25 cellular contexts compared by ENCODE assay signal in genomic region chr4:6764976-6765620, GRCh38. TPM values are rescaled to one million over a fixed set of nuclear protein-coding genes. Genes with fewer than 3 reads are reported as not detected.
DNase-seq lines count a peak whose midpoint lies in the region; ATAC-seq and TF ChIP-seq lines count a peak whose summit lies in the region.
"Had no signal": no experiment of that assay in that cellular context is flagged by ENCODE, and none has a peak within 500 bp of the region (broad histone marks: within the 10 kb centered on the region; RNA-seq: fewer than 3 reads in every experiment).

No MANE protein-coding gene starts in this region.

- H3K79me2 ChIP-seq in KMS-11 (ENCODE audit: insufficient read depth, low read depth) (no peaks in the 10 kb centered on the region), Karpas-422 (ENCODE audit: low read length) (no peaks in the 10 kb centered on the region), osteoblast (ENCODE audit: insufficient read depth, low read length) (no peaks in the 10 kb centered on the region)

- H3K9me3 ChIP-seq in Karpas-422 (ENCODE audit: low read length) (no peaks in the 10 kb centered on the region), lower lobe of right lung (no peaks in the 10 kb centered on the region), osteoblast (ENCODE audit: low read depth, low read length) (no peaks in the 10 kb centered on the region), heart left ventricle (no peaks in the 10 kb centered on the region)
- no peaks in the 10 kb centered on the region for H3K9me3 ChIP-seq in CD4-positive, alpha-beta T cell (ENCODE audit: control insufficient read depth, low read length)
- H3K9me3 ChIP-seq: BE2C, BLaER1, Caco-2 had no signal

- H3K36me3 ChIP-seq in KMS-11 (ENCODE audit: insufficient read depth): no peaks in the 10 kb centered on the region
- no peaks in the 10 kb centered on the region for H3K36me3 ChIP-seq in Karpas-422 (ENCODE audit: insufficient read depth, low read length)
- H3K36me3 ChIP-seq in lower lobe of right lung: no peaks in the 10 kb centered on the region
- H3K36me3 ChIP-seq in osteoblast (ENCODE audit: insufficient read depth, low read length): no peaks in the 10 kb centered on the region
- no peaks in the 10 kb centered on the region for H3K36me3 ChIP-seq in heart left ventricle
- H3K36me3 ChIP-seq: BE2C, BLaER1 had no signal

- H3K4me1 Mint-ChIP-seq in CD4-positive, alpha-beta T cell (ENCODE audit: low read depth): peaks cover 11% of the 10 kb centered on the region

- no peak for TF ChIP-seq POLR2A in heart left ventricle (IDR thresholded peaks at IDR 0.05)

- DNase-seq in Karpas-422: peak; percentile 20
- DNase-seq in lower lobe of right lung: peak; percentile 9
- DNase-seq in osteoblast (ENCODE audit: insufficient read length, low spot score, missing footprints): peak; percentile 71
- no peak for DNase-seq in NCI-H524 (lab: John Stamatoyannopoulos, UW)
- DNase-seq in activated CD4-positive, alpha-beta T cell treated with anti-CD3 and anti-CD28 coated beads, Interleukin-2, amount 50 U/mL, for 4 hours: no peak
- no peak for DNase-seq in heart left ventricle
- no peak for DNase-seq in CD4-positive, alpha-beta T cell
- DNase-seq: 8988T; ACHN; BE2C; C1 segment of cervical spinal cord; Caco-2; Calu3; CD4-positive, CD25-positive, alpha-beta regulatory T cell; CD8-positive, alpha-beta T cell; DMS153; DMS53; DMS79; DND-41; EL; GDM1 had no signal

- H3K36me3 Mint-ChIP-seq in CD4-positive, alpha-beta T cell (ENCODE audit: low read depth): no peaks in the 10 kb centered on the region
- H3K36me3 Mint-ChIP-seq: CD14-positive monocyte; CD4-positive, CD25-positive, alpha-beta regulatory T cell; CD8-positive, alpha-beta T cell had no signal

- H3K9me3 Mint-ChIP-seq in CD4-positive, alpha-beta T cell: no peaks in the 10 kb centered on the region
- H3K9me3 Mint-ChIP-seq: CD14-positive monocyte; CD4-positive, CD25-positive, alpha-beta regulatory T cell; CD8-positive, alpha-beta T cell had no signal

- CTCF ChIA-PET in CD4-positive, alpha-beta T cell (lab: Charles Lee): interaction anchor here (0.5 kb wide), 1 partner anchor 125 kb away, joined by 3 read pairs; no protein-coding TSS in a partner anchor

- POLR2A ChIA-PET in CD4-positive, alpha-beta T cell (lab: Charles Lee): no interaction called here

- peaks cover 61% of the 10 kb centered on the region for H3K4me1 ChIP-seq in KMS-11 (ENCODE audit: low read depth, poor library complexity, severe bottlenecking)
- H3K4me1 ChIP-seq in Karpas-422 (ENCODE audit: low read length): no peaks in the 10 kb centered on the region
- H3K4me1 ChIP-seq in lower lobe of right lung: no peaks in the 10 kb centered on the region
- peaks cover 8% of the 10 kb centered on the region for H3K4me1 ChIP-seq in osteoblast (ENCODE audit: insufficient read depth, low read length)
- peaks cover 0 to 25% (median 15%) of the 10 kb centered on the region in 12 donors for H3K4me1 ChIP-seq in heart left ventricle
- H3K4me1 ChIP-seq: BE2C, Caco-2 had no signal

- 74 to 79% (median 76%) methylated on average over 11 of the region's 11 CpGs for WGBS in heart left ventricle, 4 donors

- no peak overlapping the region for H3K4me3 Mint-ChIP-seq in CD4-positive, alpha-beta T cell
- H3K4me3 Mint-ChIP-seq: CD14-positive monocyte; CD8-positive, alpha-beta T cell had no signal

- no peak overlapping the region for H3K27ac Mint-ChIP-seq in CD4-positive, alpha-beta T cell
- H3K27ac Mint-ChIP-seq: CD8-positive, alpha-beta T cell had no signal

- H3K4me2 ChIP-seq in KMS-11: peak overlapping the region; percentile 47
- no peak overlapping the region for H3K4me2 ChIP-seq in Karpas-422 (ENCODE audit: low read depth, low read length, poor library complexity, severe bottlenecking)
- H3K4me2 ChIP-seq in osteoblast (ENCODE audit: insufficient read depth, low read length): no peak overlapping the region
- H3K4me2 ChIP-seq: BLaER1 had no signal

- H3K27ac ChIP-seq in KMS-11 (peak overlapping the region; percentile 98), Karpas-422 (ENCODE audit: low read length) (no peak overlapping the region), lower lobe of right lung (no peak overlapping the region), osteoblast (ENCODE audit: low read depth, low read length) (no peak overlapping the region), heart left ventricle (no peak overlapping the region)
- H3K27ac ChIP-seq in CD4-positive, alpha-beta T cell (ENCODE audit: low read depth, low read length): no peak overlapping the region
- H3K27ac ChIP-seq: BLaER1 had no signal

- H3K9ac ChIP-seq in KMS-11 (no peak overlapping the region), Karpas-422 (ENCODE audit: low read length) (no peak overlapping the region)
- H3K9ac ChIP-seq: BLaER1 had no signal

- H3K27me3 ChIP-seq in KMS-11 (ENCODE audit: insufficient read depth, low read depth) (no peaks in the 10 kb centered on the region), Karpas-422 (ENCODE audit: low read length) (no peaks in the 10 kb centered on the region), lower lobe of right lung (ENCODE audit: low read depth) (no peaks in the 10 kb centered on the region), osteoblast (ENCODE audit: insufficient read depth, low read length) (peaks cover 19% of the 10 kb centered on the region), heart left ventricle (no peaks in the 10 kb centered on the region)
- H3K27me3 ChIP-seq in CD4-positive, alpha-beta T cell (ENCODE audit: control insufficient read depth, insufficient read depth, low read length): no peaks in the 10 kb centered on the region
- H3K27me3 ChIP-seq: BE2C, BLaER1 had no signal

- H3K27me3 Mint-ChIP-seq in CD4-positive, alpha-beta T cell: no peaks in the 10 kb centered on the region
- H3K27me3 Mint-ChIP-seq: CD4-positive, CD25-positive, alpha-beta regulatory T cell had no signal

- no peak for ATAC-seq in lower lobe of right lung
- ATAC-seq in heart left ventricle: no peak
- ATAC-seq in CD4-positive, alpha-beta T cell (ENCODE audit: poor library complexity): no peak
- ATAC-seq: CD8-positive, alpha-beta T cell; GM12878 had no signal

- no peaks in the 10 kb centered on the region for H3K9me2 ChIP-seq in Karpas-422 (replicated peaks; ENCODE audit: insufficient read depth, low read length)

- H4K20me1 ChIP-seq in KMS-11 (ENCODE audit: insufficient read depth): no peaks in the 10 kb centered on the region
- H4K20me1 ChIP-seq in Karpas-422 (ENCODE audit: insufficient read depth, low read depth, low read length): no peaks in the 10 kb centered on the region
- no peaks in the 10 kb centered on the region for H4K20me1 ChIP-seq in osteoblast (ENCODE audit: insufficient read depth, low read length)
- H4K20me1 ChIP-seq: BLaER1 had no signal

- H2AFZ ChIP-seq in KMS-11 (ENCODE audit: low read depth) (no peak overlapping the region), Karpas-422 (ENCODE audit: low read length) (no peak overlapping the region), osteoblast (ENCODE audit: low read length) (no peak overlapping the region)

- TF ChIP-seq CTCF in KMS-11 (conservative IDR thresholded peaks at IDR 0.05; ENCODE audit: low read depth, low read length) (no peak), lower lobe of right lung (IDR thresholded peaks at IDR 0.05) (no peak), osteoblast (IDR thresholded peaks at IDR 0.05; ENCODE audit: extremely low read depth, low read depth, low read length) (no peak), heart left ventricle (IDR thresholded peaks at IDR 0.05) (no peak)
- TF ChIP-seq CTCF in CD4-positive, alpha-beta T cell (IDR thresholded peaks at IDR 0.05): no peak

- intact Hi-C loops in lower lobe of right lung (cut with DNase I): no loop called here
- intact Hi-C loops in heart left ventricle (cut with DNase I): loop anchor here in 2 of 10 donors (5.0 kb wide), 1 partner anchor 38 kb away; no protein-coding TSS in a partner anchor
- intact Hi-C loops in CD4-positive, alpha-beta T cell (cut with DNase I, micrococcal nuclease): no loop called here

- H3K4me3 ChIP-seq in KMS-11 (IDR thresholded peaks at IDR 0.05; ENCODE audit: insufficient read depth, low read depth, low read length) (no peak overlapping the region), Karpas-422 (ENCODE audit: low read length) (no peak overlapping the region), lower lobe of right lung (no peak overlapping the region), osteoblast (ENCODE audit: insufficient read depth, low read length) (no peak overlapping the region), heart left ventricle (no peak overlapping the region)
- H3K4me3 ChIP-seq: BLaER1, GM12878 had no signal

RNA-seq across cellular contexts. Expression of gene KIAA0232, which starts 17.4 kb away (rescaled TPM):
- total RNA-seq in Karpas-422 (2014; rRNA removed; shearing (Covaris generic); ENCODE audit: low replicate concordance): 10.9 and 11.8 TPM in 2 replicates
- total RNA-seq in lower lobe of right lung (28.1 TPM), osteoblast (23.9 and 25.0 TPM in 2 replicates), heart left ventricle (10 to 100 TPM; 57.3 to 78.4 (median 74.3) TPM)
- 10 to 100 TPM; 20.0 to 32.7 TPM for polyA plus RNA-seq in heart left ventricle
- 10 to 100 TPM; 15.3 to 17.8 TPM for total RNA-seq in CD4-positive, alpha-beta T cell

RNA-seq across cellular contexts. Expression of gene BLOC1S4, which starts 49.1 kb away (rescaled TPM):
- 13.9 and 29.1 TPM in 2 replicates for total RNA-seq in Karpas-422 (2014; rRNA removed; shearing (Covaris generic); ENCODE audit: low replicate concordance)
- total RNA-seq in lower lobe of right lung: 9.0 TPM
- total RNA-seq in osteoblast: 10.0 and 10.9 TPM in 2 replicates
- 10 to 100 TPM in 1 of 9 donors, 1 to 10 TPM in 8; 5.8 to 14.1 (median 7.8) TPM for total RNA-seq in heart left ventricle
- polyA plus RNA-seq in heart left ventricle: 1 to 10 TPM; 4.4 to 6.3 TPM
- 10 to 100 TPM; 24.6 to 27.6 TPM for total RNA-seq in CD4-positive, alpha-beta T cell

RNA-seq across cellular contexts. Expression of gene MRFAP1L1, which starts 55.4 kb away (rescaled TPM):
- 41.9 and 62.3 TPM in 2 replicates for total RNA-seq in Karpas-422 (2014; rRNA removed; shearing (Covaris generic); ENCODE audit: low replicate concordance)
- total RNA-seq in lower lobe of right lung: 48.8 TPM
- 38.0 and 39.2 TPM in 2 replicates for total RNA-seq in osteoblast
- 10 to 100 TPM; 38.2 to 50.7 (median 41.3) TPM for total RNA-seq in heart left ventricle
- 10 to 100 TPM; 69.9 to 77.2 TPM for polyA plus RNA-seq in heart left ventricle
- total RNA-seq in CD4-positive, alpha-beta T cell: 10 to 100 TPM; 26.6 to 27.0 TPM

Comparison
In these comparisons a context has a peak if more than half of its experiments do, and no peak if none do; other contexts are left out.
1. DNase-seq: peak in Karpas-422 (single experiment), lower lobe of right lung (single experiment) and osteoblast (single experiment); none in NCI-H524 (0 of 2), activated CD4-positive, alpha-beta T cell treated with anti-CD3 and anti-CD28 coated beads, Interleukin-2, amount 50 U/mL, for 4 hours (0 of 2), heart left ventricle (0 of 5) and CD4-positive, alpha-beta T cell (0 of 10).